Comparison of ENCODE assay signal across 10 cellular contexts in the genomic region with DNA sequence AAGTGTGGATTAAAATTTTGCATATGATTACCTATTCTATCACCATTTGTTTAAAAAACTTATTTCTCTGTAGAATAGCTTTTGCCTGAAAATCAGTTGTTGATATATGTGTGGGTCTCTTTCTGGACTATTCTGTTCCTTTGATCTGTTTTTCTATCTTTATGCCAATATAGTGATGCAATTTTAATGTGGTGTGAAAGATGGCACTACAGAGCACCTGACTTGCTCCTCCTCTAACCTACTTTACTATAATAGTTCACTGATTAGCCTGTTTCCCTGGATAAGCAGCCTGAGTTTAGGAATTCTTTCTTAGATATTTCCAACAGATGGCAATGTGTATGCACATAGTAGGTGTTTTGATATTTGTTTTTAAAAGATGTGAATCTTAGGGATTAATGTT.
"Had no signal": no experiment of that assay in that cellular context is flagged by ENCODE, and none has a peak within 500 bp of the region (broad histone marks: within the 10 kb centered on the region; RNA-seq: fewer than 3 reads in every experiment).

No MANE protein-coding gene starts in this region.

- H3K4me1 ChIP-seq: lower lobe of right lung, right atrium auricular region had no signal

- H3K79me2 ChIP-seq: parathyroid adenoma had no signal

- H3K27me3 ChIP-seq: right atrium auricular region had no signal

- H2AFZ ChIP-seq: parathyroid adenoma had no signal

- H3K9ac ChIP-seq: parathyroid adenoma had no signal

- ATAC-seq: lower lobe of right lung had no signal

- H3K9me3 ChIP-seq: lower lobe of right lung, right atrium auricular region had no signal

- DNase-seq: activated CD4-positive, alpha-beta T cell treated with anti-CD3 and anti-CD28 coated beads, Interleukin-2, amount 50 U/mL, for 1 hour; central memory CD4-positive, alpha-beta T cell; dermis blood vessel endothelial cell; endodermal cell; hippocampal formation; lower lobe of right lung; naive B cell had no signal

- H3K36me3 ChIP-seq: lower lobe of right lung, right atrium auricular region had no signal

- H3K4me2 ChIP-seq: smooth muscle cell had no signal

- H3K27ac ChIP-seq: lower lobe of right lung, parathyroid adenoma, right atrium auricular region had no signal

- H3K4me3 ChIP-seq: lower lobe of right lung, right atrium auricular region, smooth muscle cell had no signal
